ENCODE assay signal across 15 cellular contexts in genomic region chr3:117919611-117920010, GRCh38.
DNase-seq lines count a peak whose midpoint lies in the region; ATAC-seq and TF ChIP-seq lines count a peak whose summit lies in the region.
"Had no signal": no experiment of that assay in that cellular context is flagged by ENCODE, and none has a peak within 500 bp of the region (broad histone marks: within the 10 kb centered on the region; RNA-seq: fewer than 3 reads in every experiment).

No MANE protein-coding gene starts in this region.

- H3K27ac Mint-ChIP-seq in brain (peak overlapping the region in 4 of 5 experiments; percentile 5 to 18 (median 10)), glutamatergic neuron (ENCODE audit: unreplicated experiment) (peak overlapping the region; percentile 60)
- H3K27ac Mint-ChIP-seq: CD4-positive, alpha-beta memory T cell had no signal

- no peak overlapping the region for H3K4me2 ChIP-seq in MM.1S (ENCODE audit: low read depth, low read length)

- no peaks in the 10 kb centered on the region for H3K9me2 ChIP-seq in MM.1S (replicated peaks; ENCODE audit: insufficient read depth, low read length)

- no peaks in the 10 kb centered on the region for H3K27me3 ChIP-seq in MM.1S (replicated peaks; ENCODE audit: insufficient read depth, low read length)

- H3K27me3 Mint-ChIP-seq in brain (no peaks in the 10 kb centered on the region), glutamatergic neuron (ENCODE audit: unreplicated experiment) (no peaks in the 10 kb centered on the region)
- H3K27me3 Mint-ChIP-seq: CD4-positive, alpha-beta memory T cell had no signal

- TF ChIP-seq CTCF in brain (conservative IDR thresholded peaks at IDR 0.05) (no peak), glutamatergic neuron (IDR thresholded peaks at IDR 0.05; ENCODE audit: partially characterized antibody, unreplicated experiment) (no peak), MM.1S (IDR thresholded peaks at IDR 0.05; ENCODE audit: low read length) (no peak)

- H3K4me1 Mint-ChIP-seq in brain: peaks cover 40% of the 10 kb centered on the region
- peaks cover 51% of the 10 kb centered on the region for H3K4me1 Mint-ChIP-seq in glutamatergic neuron (ENCODE audit: low read depth, unreplicated experiment)
- H3K4me1 Mint-ChIP-seq: CD4-positive, alpha-beta memory T cell had no signal

- in situ Hi-C loops in G401 (cut with HindIII; ENCODE audit: low sequenced_read_pairs): no loop called here

- H4K20me1 ChIP-seq in MM.1S (ENCODE audit: insufficient read depth, low read length): no peaks in the 10 kb centered on the region

- DNase-seq in G401 (ENCODE audit: low spot score): peak; percentile 86
- peak; percentile 21 for DNase-seq in NCI-H1694 (lab: John Stamatoyannopoulos, UW)
- no peak for DNase-seq in glutamatergic neuron
- no peak for DNase-seq in NCI-H2107 treated with DMSO at 0.1 percent for 48 hours (lab: John Stamatoyannopoulos, UW; ENCODE audit: unreplicated experiment)
- no peak for DNase-seq in activated gamma-delta T cell treated with Interleukin-2 at 50 U/mL for 16 hours
- DNase-seq in MM.1S: no peak
- DNase-seq: ACHN; AML-193; CD4-positive, alpha-beta memory T cell; GDM1; KG1 had no signal

- H3K4me3 ChIP-seq in MM.1S (ENCODE audit: low read length): no peak overlapping the region
- H3K4me3 ChIP-seq: HAP-1 had no signal

- H3F3A ChIP-seq in MM.1S (ENCODE audit: insufficient read depth, low read length): no peaks in the 10 kb centered on the region

- no peak overlapping the region for H3K27ac ChIP-seq in MM.1S (ENCODE audit: low read length)
- H3K27ac ChIP-seq: C4-2B had no signal

- H3K9ac ChIP-seq in MM.1S (ENCODE audit: low read length): no peak overlapping the region

- no peaks in the 10 kb centered on the region for H3K79me2 ChIP-seq in MM.1S (ENCODE audit: low read length)

- no peaks in the 10 kb centered on the region for H3K4me1 ChIP-seq in MM.1S (ENCODE audit: low read length)
- H3K4me1 ChIP-seq: HAP-1 had no signal

- no peak overlapping the region for H2AFZ ChIP-seq in MM.1S (ENCODE audit: low read length)

- H3K9me3 Mint-ChIP-seq in brain (no peaks in the 10 kb centered on the region), glutamatergic neuron (ENCODE audit: unreplicated experiment) (peaks cover 2% of the 10 kb centered on the region)

- ATAC-seq in GM21423 (IDR thresholded peaks at IDR 0.05; ENCODE audit: unreplicated experiment): no peak

- H3K36me3 Mint-ChIP-seq in brain (peaks cover 2% of the 10 kb centered on the region), glutamatergic neuron (ENCODE audit: unreplicated experiment) (no peaks in the 10 kb centered on the region)
- H3K36me3 Mint-ChIP-seq: CD4-positive, alpha-beta memory T cell had no signal

- H3K9me3 ChIP-seq in MM.1S (replicated peaks; ENCODE audit: insufficient read depth, low read length): no peaks in the 10 kb centered on the region
- H3K9me3 ChIP-seq: HAP-1 had no signal

- no peaks in the 10 kb centered on the region for H3K36me3 ChIP-seq in MM.1S (replicated peaks; ENCODE audit: insufficient read depth, low read length)
- H3K36me3 ChIP-seq: HAP-1 had no signal

- H3K4me3 Mint-ChIP-seq in brain (no peak overlapping the region), glutamatergic neuron (ENCODE audit: unreplicated experiment) (no peak overlapping the region)
- H3K4me3 Mint-ChIP-seq: CD4-positive, alpha-beta memory T cell had no signal

Comparison
In these comparisons a context has a peak if more than half of its experiments do, and no peak if none do; other contexts are left out.
1. DNase-seq: peak in G401 (single experiment) and NCI-H1694 (single experiment); none in glutamatergic neuron (single experiment), NCI-H2107 treated with DMSO at 0.1 percent for 48 hours (single experiment), activated gamma-delta T cell treated with Interleukin-2 at 50 U/mL for 16 hours (single experiment) and MM.1S (single experiment).